In genomic region chr6:127641905-127642304, GRCh38 we compare ENCODE assay signal across 9 cellular contexts.
DNase-seq lines count a peak whose midpoint lies in the region; ATAC-seq and TF ChIP-seq lines count a peak whose summit lies in the region.
"Had no signal": no experiment of that assay in that cellular context is flagged by ENCODE, and none has a peak within 500 bp of the region (broad histone marks: within the 10 kb centered on the region; RNA-seq: fewer than 3 reads in every experiment).

No MANE protein-coding gene starts in this region.

- TF ChIP-seq CTCF in progenitor cell of endocrine pancreas (IDR thresholded peaks at IDR 0.05; ENCODE audit: unreplicated experiment) = peak; percentile 66

- DNase-seq in DMS79 treated with DMSO at 0.1 percent for 48 hours (lab: John Stamatoyannopoulos, UW) (peak; percentile 3), DMS79 (lab: John Stamatoyannopoulos, UW) (no peak), HT1080 (ENCODE audit: low read depth) (peak; percentile 42), RPMI8226 (peak; percentile 7), fibroblast of gingiva (ENCODE audit: low read depth) (peak; percentile 26), progenitor cell of endocrine pancreas (ENCODE audit: low spot score, unreplicated experiment) (no peak)
- DNase-seq in stimulated activated CD8-positive, alpha-beta memory T cell treated with anti-CD3 and anti-CD28 coated beads, Interleukin-4, amount 100 ng/mL, for 48 hours = no peak

- no peaks in the 10 kb centered on the region for H3K4me1 Mint-ChIP-seq in progenitor cell of endocrine pancreas (ENCODE audit: low read depth)

- H3K4me3 Mint-ChIP-seq in progenitor cell of endocrine pancreas (ENCODE audit: low read depth) = no peak overlapping the region
- H3K4me3 Mint-ChIP-seq: activated naive CD8-positive, alpha-beta T cell had no signal

- H3K9me3 Mint-ChIP-seq in progenitor cell of endocrine pancreas (ENCODE audit: low read depth) = no peaks in the 10 kb centered on the region

- H3K27ac Mint-ChIP-seq in progenitor cell of endocrine pancreas = no peak overlapping the region
- H3K27ac Mint-ChIP-seq: activated naive CD8-positive, alpha-beta T cell had no signal

- peak; percentile 92 for ATAC-seq in GM21360 (IDR thresholded peaks at IDR 0.05; ENCODE audit: unreplicated experiment)

- H3K27me3 Mint-ChIP-seq in progenitor cell of endocrine pancreas = no peaks in the 10 kb centered on the region
- H3K27me3 Mint-ChIP-seq: activated naive CD8-positive, alpha-beta T cell had no signal

- no peaks in the 10 kb centered on the region for H3K36me3 Mint-ChIP-seq in progenitor cell of endocrine pancreas (ENCODE audit: insufficient read depth)

Comparison
In these comparisons a context has a peak if more than half of its experiments do, and no peak if none do; other contexts are left out.
1. DNase-seq: peak in DMS79 treated with DMSO at 0.1 percent for 48 hours (single experiment), HT1080 (single experiment), RPMI8226 (single experiment) and fibroblast of gingiva (single experiment); none in DMS79 (single experiment), progenitor cell of endocrine pancreas (single experiment) and stimulated activated CD8-positive, alpha-beta memory T cell treated with anti-CD3 and anti-CD28 coated beads, Interleukin-4, amount 100 ng/mL, for 48 hours (single experiment).